21 cellular contexts compared by ENCODE assay signal in the genomic region with DNA sequence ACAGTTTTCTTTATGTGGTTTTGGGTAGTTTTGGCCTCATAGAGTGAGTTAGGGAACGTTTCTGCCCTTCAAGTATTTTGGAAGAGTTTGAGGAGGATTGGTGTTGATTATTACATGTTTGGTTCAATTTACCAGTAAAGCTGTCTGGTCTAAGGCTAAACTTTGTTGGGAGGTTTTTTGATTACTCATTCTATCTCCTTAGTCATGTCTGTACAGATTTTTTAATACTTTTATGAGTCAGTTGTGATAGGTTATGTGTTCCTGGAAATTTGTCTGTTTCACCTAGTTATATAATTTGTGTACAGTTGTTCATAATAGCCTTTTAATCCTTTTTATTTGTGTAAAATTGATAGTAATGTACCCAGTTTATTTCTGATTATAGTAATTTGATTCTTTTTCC. TPM values are rescaled to one million over a fixed set of nuclear protein-coding genes. Genes with fewer than 3 reads are reported as not detected.
DNase-seq lines count a peak whose midpoint lies in the region; ATAC-seq, FAIRE-seq and TF ChIP-seq lines count a peak whose summit lies in the region.
"Had no signal": no experiment of that assay in that cellular context is flagged by ENCODE, and none has a peak within 500 bp of the region (broad histone marks: within the 10 kb centered on the region; RNA-seq: fewer than 3 reads in every experiment).

No MANE protein-coding gene starts in this region.

- H3K27ac Mint-ChIP-seq in CD14-positive monocyte: no peak overlapping the region

- no peak for FAIRE-seq in GM12878 (lab: Jason Lieb, UNC)
- FAIRE-seq: A204.1, D721Med, H54 had no signal

- H3K9ac ChIP-seq in GM12878 (ENCODE audit: control insufficient read depth, insufficient read depth, low read length): no peak overlapping the region

- RAD21 ChIA-PET in GM12878 (lab: Charles Lee; ENCODE audit: unreplicated experiment): no interaction called here

- no peaks in the 10 kb centered on the region for H4K20me1 ChIP-seq in GM12878 (ENCODE audit: control insufficient read depth, insufficient read depth)

- H3K4me2 ChIP-seq in GM12878 (ENCODE audit: control insufficient read depth, insufficient read depth): no peak overlapping the region

- no peak for ATAC-seq in GM12878
- peak; percentile 90 for ATAC-seq in foreskin keratinocyte
- ATAC-seq in HG03135 (IDR thresholded peaks at IDR 0.05; ENCODE audit: unreplicated experiment): no peak

- H3K27ac ChIP-seq in GM12878 (ENCODE audit: control insufficient read depth, insufficient read depth): no peak overlapping the region
- H3K27ac ChIP-seq in foreskin keratinocyte: no peak overlapping the region
- H3K27ac ChIP-seq: SJSA1 had no signal

- H3K27me3 ChIP-seq in GM12878 (replicated peaks in 1 of 2; ENCODE audit: control insufficient read depth in 2 of 2, insufficient read depth in 2 of 2, low read length in 1 of 2): no peaks in the 10 kb centered on the region
- H3K27me3 ChIP-seq in foreskin keratinocyte: no peaks in the 10 kb centered on the region
- H3K27me3 ChIP-seq: SJSA1 had no signal

- H3K9me3 ChIP-seq in GM12878 (replicated peaks; ENCODE audit: control insufficient read depth, insufficient read depth, low read length): no peaks in the 10 kb centered on the region
- H3K9me3 ChIP-seq: SJSA1 had no signal

- in situ Hi-C loops in GM12878 (cut with MboI): no loop called here

- SMC1A ChIA-PET in GM12878 (lab: Charles Lee; ENCODE audit: uncharacterized antibody, unreplicated experiment): no interaction called here

- H3K9me3 Mint-ChIP-seq in CD14-positive monocyte: peaks cover 4 to 11% (median 6%) of the 10 kb centered on the region in 7 donors

- WGBS in GM12878 (ENCODE audit: insufficient coverage, insufficient replicate concordance, low lambda C conversion rate, missing lambda C conversion rate): 0% methylated on average over 1 of the region's 1 CpG

- no TSS peak for BruUV-seq in GM12878 (replicated peaks; lab: Mats Ljungman, UMichigan)

- no peak for TF ChIP-seq POLR2A in GM12878 (IDR thresholded peaks at IDR 0.05; ENCODE audit: low read depth, low read length)

- intact Hi-C loops in GM12878 (cut with micrococcal nuclease; ENCODE audit: unreplicated experiment) (no loop called here), CD14-positive monocyte (cut with micrococcal nuclease) (no loop called here)

- TF ChIP-seq CTCF in GM12878 (IDR thresholded peaks at IDR 0.05 in 2 of 3, conservative IDR thresholded peaks at IDR 0.05 in 1 of 3; ENCODE audit: control insufficient read depth in 2 of 3, extremely low read depth in 1 of 3, insufficient read depth in 1 of 3, low read depth in 3 of 3, low read length in 3 of 3) (no peak), foreskin keratinocyte (conservative IDR thresholded peaks at IDR 0.05) (no peak), CD14-positive monocyte (IDR thresholded peaks at IDR 0.05) (no peak)

- no peaks in the 10 kb centered on the region for H3K36me3 ChIP-seq in GM12878 (ENCODE audit: control insufficient read depth in 2 of 2, insufficient read depth in 2 of 2, low read length in 1 of 2)
- H3K36me3 ChIP-seq: SJSA1 had no signal

- no peaks in the 10 kb centered on the region for H3K36me3 Mint-ChIP-seq in CD14-positive monocyte

- H2AFZ ChIP-seq in GM12878 (ENCODE audit: control insufficient read depth, low read depth, low read length): no peak overlapping the region

- TF ChIP-seq EP300 in GM12878 (IDR thresholded peaks at IDR 0.05; ENCODE audit: borderline replicate concordance in 1 of 2, control insufficient read depth in 1 of 2, low read depth in 2 of 2, low read length in 2 of 2): no peak

- CTCF ChIA-PET in GM12878 (lab: Yijun Ruan, JAX): interaction anchor here (1.3 kb wide), 1 partner anchor 91 kb away, joined by 3 read pairs; no protein-coding TSS in a partner anchor

- no peak overlapping the region for H3K4me3 ChIP-seq in GM12878
- H3K4me3 ChIP-seq: SJSA1 had no signal

- H3K4me1 ChIP-seq in GM12878 (ENCODE audit: control insufficient read depth, insufficient read depth, low read length) (no peaks in the 10 kb centered on the region), foreskin keratinocyte (peaks cover 8% of the 10 kb centered on the region)
- H3K4me1 ChIP-seq: SJSA1 had no signal

- DNase-seq in ELR (ENCODE audit: low read depth) (peak; percentile 16), HT1080 (ENCODE audit: low read depth) (peak; percentile 4), GM12878 (ENCODE audit: low read depth, low spot score) (no peak), foreskin keratinocyte (peak; percentile 48 to 67), CD14-positive monocyte (ENCODE audit: low spot score) (no peak), GM19240 (ENCODE audit: insufficient read length, low spot score) (no peak)
- DNase-seq: DMS53, GF-D8, KBM-7, NCI-H1092 treated with DMSO at 0.1 percent for 48 hours, NCI-H146, NCI-H2029 treated with DMSO at 0.1 percent for 48 hours, NCI-H226, NCI-H510A treated with DMSO at 0.1 percent for 48 hours, NCI-H748 treated with DMSO at 0.1 percent for 48 hours had no signal

- peaks cover 0 to 10% (median 3%) of the 10 kb centered on the region in 3 donors for H3K27me3 Mint-ChIP-seq in CD14-positive monocyte (ENCODE audit: low read depth in 3 of 3)

- TF ChIP-seq RAD21 in GM12878 (IDR thresholded peaks at IDR 0.05; ENCODE audit: insufficient read depth, low read depth, low read length): no peak

- no peaks in the 10 kb centered on the region for H3K4me1 Mint-ChIP-seq in CD14-positive monocyte

- no peak overlapping the region for H3K4me3 Mint-ChIP-seq in CD14-positive monocyte

- no peaks in the 10 kb centered on the region for H3K79me2 ChIP-seq in GM12878 (ENCODE audit: control insufficient read depth, insufficient read depth, low read length)

- POLR2A ChIA-PET in GM12878 (lab: Charles Lee): no interaction called here

TF ChIP-seq in GM12878, 131 proteins besides CTCF, POLR2A, EP300 and RAD21:
- TF ChIP-seq JUNB (IDR thresholded peaks at IDR 0.05) (peak; percentile 10; the same call in 1 of the 2 replicates), RB1 (IDR thresholded peaks at IDR 0.05; ENCODE audit: borderline replicate concordance) (no peak)
TF ChIP-seq in GM12878: peak in this region for 1.

RNA-seq across cellular contexts. Expression of a gene that starts 20.4 kb away (rescaled TPM):
- 6.8 TPM in 2 replicates for total RNA-seq in HT1080 (2014; rRNA removed; shearing (Covaris generic))
- 5.1 and 5.5 TPM in 2 replicates for polyA plus RNA-seq in HT1080 (2015; cell fraction: cytosol; rRNA removed)
- 22.4 TPM in 2 replicates for polyA plus RNA-seq in HT1080 (2015; cell fraction: nucleus; rRNA removed)
- total RNA-seq in GM12878 (2013; cell fraction: nucleolus; rRNA removed): not detected in 2 replicates
- total RNA-seq in GM12878 (2014; rRNA removed) (not detected in 2 replicates), GM12878 (2014; rRNA removed; fragmentation: Illumina TruSeq; extraction: Trizol) (not detected in 2 replicates), GM12878 (2021) (not detected in 2 replicates), foreskin keratinocyte (not detected in 2 replicates)
- not detected for polyA plus RNA-seq in GM12878 (2011; ENCODE audit: low read depth)
- polyA plus RNA-seq in GM12878 (2011; rRNA removed) (not detected in 2 replicates), GM12878 (2014; fragmentation: Illumina TruSeq; extraction: Trizol) (not detected in 2 replicates), GM12878 (2014; fragmentation: Nextera tagmentation; extraction: Ambion mirVana) (not detected), GM12878 (2014; rRNA removed) (not detected in 2 replicates), GM12878 (2016; fragmentation: Nextera tagmentation; extraction: Ambion mirVana) (not detected), foreskin keratinocyte (not detected in 2 replicates), CD14-positive monocyte (not detected)
- polyA plus RNA-seq in GM12878 (2011; cell fraction: cytosol; rRNA removed): not detected in 2 replicates
- not detected in 2 replicates for polyA plus RNA-seq in GM12878 (2011; cell fraction: nucleus; rRNA removed)
- polyA plus RNA-seq in GM12878 (2012): not detected in 2 replicates
- polyA minus RNA-seq in GM12878 (2011; rRNA and poly(A)+ RNA removed): not detected in 2 replicates
- polyA minus RNA-seq in GM12878 (2011; cell fraction: cytosol; rRNA and poly(A)+ RNA removed): not detected in 2 replicates
- not detected in 2 replicates for polyA minus RNA-seq in GM12878 (2011; cell fraction: nucleus; rRNA and poly(A)+ RNA removed)
- total RNA-seq: HT-29, SJSA1 had no signal

Comparison
In these comparisons a context has a peak if more than half of its experiments do, and no peak if none do; other contexts are left out.
1. DNase-seq: peak in ELR (single experiment), HT1080 (single experiment) and foreskin keratinocyte (2 of 2); none in GM12878 (single experiment), CD14-positive monocyte (single experiment) and GM19240 (single experiment).